ENCODE assay signal across 33 cellular contexts in genomic region chr14:59296508-59296907, GRCh38.
DNase-seq lines count a peak whose midpoint lies in the region; ATAC-seq, FAIRE-seq and TF ChIP-seq lines count a peak whose summit lies in the region.
"Had no signal": no experiment of that assay in that cellular context is flagged by ENCODE, and none has a peak within 500 bp of the region (broad histone marks: within the 10 kb centered on the region; RNA-seq: fewer than 3 reads in every experiment).

No MANE protein-coding gene starts in this region.

- H3K36me3 Mint-ChIP-seq in activated CD8-positive, alpha-beta T cell treated with anti-CD3 and anti-CD28 coated beads, Interleukin-2, amount 10 ng/mL, durations not matched to agents 7 days and 5 days (ENCODE audit: low read depth), result peaks cover 32% of the 10 kb centered on the region
- peaks cover 14% of the 10 kb centered on the region for H3K36me3 Mint-ChIP-seq in activated CD8-positive, alpha-beta T cell treated with anti-CD3 and anti-CD28 coated beads for 36 hours (ENCODE audit: low read depth)

- POLR2A ChIA-PET in activated CD8-positive, alpha-beta T cell treated with anti-CD3 and anti-CD28 coated beads, Interleukin-2, amount 10 ng/mL, durations not matched to agents 7 days and 5 days (lab: Charles Lee), result no interaction called here
- POLR2A ChIA-PET in activated CD8-positive, alpha-beta T cell treated with anti-CD3 and anti-CD28 coated beads for 36 hours (lab: Charles Lee), result no interaction called here

- H3K4me2 ChIP-seq in SU-DHL-6 (ENCODE audit: low read depth, low read length, poor library complexity, severe bottlenecking), result no peak overlapping the region

- peaks cover 0 to 64% (median 14%) of the 10 kb centered on the region in 4 donors for H3K4me1 ChIP-seq in right lobe of liver
- peaks cover 30% of the 10 kb centered on the region for H3K4me1 ChIP-seq in thymus (ENCODE audit: control insufficient read depth, insufficient read depth, low read length)
- H3K4me1 ChIP-seq: psoas muscle had no signal

- H3K27me3 ChIP-seq in SU-DHL-6 (ENCODE audit: low read length) (no peaks in the 10 kb centered on the region), right lobe of liver (no peaks in the 10 kb centered on the region), thymus (ENCODE audit: control insufficient read depth, insufficient read depth) (no peaks in the 10 kb centered on the region)
- H3K27me3 ChIP-seq: SJSA1, upper lobe of right lung had no signal

- no peak for TF ChIP-seq POLR2A in right lobe of liver (IDR thresholded peaks at IDR 0.05)
- TF ChIP-seq POLR2A in H54 (IDR thresholded peaks at IDR 0.05; ENCODE audit: low read depth, low read length), result no peak

- WGBS in right lobe of liver (ENCODE audit: insufficient coverage, low coverage, low lambda C conversion rate, missing lambda C conversion rate), result 17% methylated on average over 2 of the region's 2 CpGs
- WGBS in thymus, result 75% methylated on average over 2 of the region's 2 CpGs

- TF ChIP-seq CTCF in activated CD8-positive, alpha-beta T cell treated with anti-CD3 and anti-CD28 coated beads for 36 hours (IDR thresholded peaks at IDR 0.05), result no peak
- TF ChIP-seq CTCF in SU-DHL-6 (IDR thresholded peaks at IDR 0.05; ENCODE audit: insufficient read depth, low read length, poor library complexity, severe bottlenecking), result no peak
- TF ChIP-seq CTCF in right lobe of liver (IDR thresholded peaks at IDR 0.05), result no peak

- peak overlapping the region; percentile 16 for H3K27ac ChIP-seq in SU-DHL-6 (ENCODE audit: low read depth, low read length)
- peak overlapping the region in 2 of 3 donors; percentile 67 to 93 for H3K27ac ChIP-seq in right lobe of liver
- peak overlapping the region; percentile 27 for H3K27ac ChIP-seq in thymus (ENCODE audit: low read depth)
- H3K27ac ChIP-seq: 22Rv1, psoas muscle, SJSA1, upper lobe of right lung had no signal

- no peak overlapping the region for H3K4me3 Mint-ChIP-seq in activated CD8-positive, alpha-beta T cell treated with anti-CD3 and anti-CD28 coated beads, Interleukin-2, amount 10 ng/mL, durations not matched to agents 7 days and 5 days
- no peak overlapping the region for H3K4me3 Mint-ChIP-seq in activated CD8-positive, alpha-beta T cell treated with anti-CD3 and anti-CD28 coated beads for 36 hours
- H3K4me3 Mint-ChIP-seq: activated naive CD4-positive, alpha-beta T cell treated with anti-CD3 and anti-CD28 coated beads, Interleukin-2, amount 50 U/mL, for 24 hours; CD4-positive, alpha-beta memory T cell had no signal

- H3K4me3 ChIP-seq in SU-DHL-6 (ENCODE audit: insufficient read depth, low read length, poor library complexity, severe bottlenecking) (no peak overlapping the region), right lobe of liver (no peak overlapping the region), thymus (ENCODE audit: low read length) (no peak overlapping the region)
- H3K4me3 ChIP-seq: psoas muscle, SJSA1, upper lobe of right lung had no signal

- H3K9me2 ChIP-seq in SU-DHL-6 (replicated peaks; ENCODE audit: insufficient read depth, low read length), result no peaks in the 10 kb centered on the region

- H3K9me3 ChIP-seq in SU-DHL-6 (ENCODE audit: insufficient read depth, low read length), result no peaks in the 10 kb centered on the region
- H3K9me3 ChIP-seq in right lobe of liver, result no peaks in the 10 kb centered on the region
- no peaks in the 10 kb centered on the region for H3K9me3 ChIP-seq in thymus (ENCODE audit: control insufficient read depth)
- H3K9me3 ChIP-seq: psoas muscle, SJSA1, upper lobe of right lung had no signal

- no peaks in the 10 kb centered on the region for H3K27me3 Mint-ChIP-seq in activated CD8-positive, alpha-beta T cell treated with anti-CD3 and anti-CD28 coated beads, Interleukin-2, amount 10 ng/mL, durations not matched to agents 7 days and 5 days (ENCODE audit: low read depth)
- H3K27me3 Mint-ChIP-seq in activated CD8-positive, alpha-beta T cell treated with anti-CD3 and anti-CD28 coated beads for 36 hours, result no peaks in the 10 kb centered on the region
- H3K27me3 Mint-ChIP-seq: activated naive CD4-positive, alpha-beta T cell treated with anti-CD3 and anti-CD28 coated beads, Interleukin-2, amount 50 U/mL, for 24 hours; CD4-positive, alpha-beta memory T cell had no signal

- FAIRE-seq in H54 (lab: Jason Lieb, UNC), result no peak
- FAIRE-seq: frontal cortex, RCC 7860, TTC549 had no signal

- CTCF ChIA-PET in activated CD8-positive, alpha-beta T cell treated with anti-CD3 and anti-CD28 coated beads, Interleukin-2, amount 10 ng/mL, durations not matched to agents 7 days and 5 days (lab: Charles Lee), result interaction anchor here (1.5 kb wide), 1 partner anchor 25 kb away, joined by 3 read pairs; no protein-coding TSS in a partner anchor
- CTCF ChIA-PET in activated CD8-positive, alpha-beta T cell treated with anti-CD3 and anti-CD28 coated beads for 36 hours (lab: Charles Lee), result no interaction called here

- intact Hi-C loops in activated CD8-positive, alpha-beta T cell treated with anti-CD3 and anti-CD28 coated beads for 36 hours (cut with micrococcal nuclease), result no loop called here
- intact Hi-C loops in right lobe of liver (cut with DNase I), result no loop called here

- H3K9me3 Mint-ChIP-seq in activated CD8-positive, alpha-beta T cell treated with anti-CD3 and anti-CD28 coated beads, Interleukin-2, amount 10 ng/mL, durations not matched to agents 7 days and 5 days (ENCODE audit: insufficient read depth), result no peaks in the 10 kb centered on the region
- H3K9me3 Mint-ChIP-seq in activated CD8-positive, alpha-beta T cell treated with anti-CD3 and anti-CD28 coated beads for 36 hours, result no peaks in the 10 kb centered on the region
- H3K9me3 Mint-ChIP-seq: activated naive CD4-positive, alpha-beta T cell treated with anti-CD3 and anti-CD28 coated beads, Interleukin-2, amount 50 U/mL, for 24 hours; CD4-positive, alpha-beta memory T cell had no signal

- peaks cover 26% of the 10 kb centered on the region; the same call in 1 of the 2 replicates for H3F3A ChIP-seq in SU-DHL-6 (ENCODE audit: insufficient read depth)

- H3K4me1 Mint-ChIP-seq in activated CD8-positive, alpha-beta T cell treated with anti-CD3 and anti-CD28 coated beads, Interleukin-2, amount 10 ng/mL, durations not matched to agents 7 days and 5 days (ENCODE audit: low read depth), result peaks cover 46% of the 10 kb centered on the region
- H3K4me1 Mint-ChIP-seq in activated CD8-positive, alpha-beta T cell treated with anti-CD3 and anti-CD28 coated beads for 36 hours (ENCODE audit: low read depth), result peaks cover 18% of the 10 kb centered on the region

- peak; percentile 40 for ATAC-seq in activated CD8-positive, alpha-beta T cell treated with anti-CD3 and anti-CD28 coated beads, Interleukin-2, amount 10 ng/mL, durations not matched to agents 7 days and 5 days
- ATAC-seq in activated CD8-positive, alpha-beta T cell treated with anti-CD3 and anti-CD28 coated beads for 36 hours, result no peak
- ATAC-seq in right lobe of liver, result peak; percentile 23 to 69 (median 52)
- ATAC-seq: left cardiac atrium, psoas muscle had no signal

- H4K20me1 ChIP-seq in SU-DHL-6 (ENCODE audit: low read depth, low read length), result no peaks in the 10 kb centered on the region

- no peak overlapping the region for H3K9ac ChIP-seq in SU-DHL-6 (ENCODE audit: low read length)

- H2AFZ ChIP-seq in SU-DHL-6 (ENCODE audit: low read depth, low read length, severe bottlenecking), result no peak overlapping the region

- DNase-seq in activated CD8-positive, alpha-beta T cell treated with anti-CD3 and anti-CD28 coated beads, Interleukin-2, amount 10 ng/mL, durations not matched to agents 7 days and 5 days, result no peak
- no peak for DNase-seq in activated CD8-positive, alpha-beta T cell treated with anti-CD3 and anti-CD28 coated beads for 36 hours
- no peak for DNase-seq in right lobe of liver
- no peak for DNase-seq in CD1c-positive myeloid dendritic cell (ENCODE audit: extremely low spot score)
- no peak for DNase-seq in H54 (ENCODE audit: insufficient read length, low spot score)
- DNase-seq in nucleus accumbens (lab: John Stamatoyannopoulos, UW), result no peak
- DNase-seq: activated CD4-positive, alpha-beta T cell treated with anti-CD3 and anti-CD28 coated beads, Interleukin-2, amount 50 U/mL, for 4 hours; activated CD8-positive, alpha-beta memory T cell treated with anti-CD3 and anti-CD28 coated beads, Interleukin-2, amount 50 U/mL, for 4 hours; anterior cingulate cortex; CD4-positive, alpha-beta memory T cell; central memory CD4-positive, alpha-beta T cell; dermis blood vessel endothelial cell; DMS 273 treated with DMSO at 0.1 percent for 48 hours; GOT3; hippocampal formation; IMR-90; left cardiac atrium; NCI-H1048; NCI-H1694 treated with DMSO at 0.1 percent for 48 hours; NCI-H2171 treated with DMSO at 0.1 percent for 48 hours; NCI-H526; psoas muscle; stimulated activated CD4-positive, alpha-beta T cell treated with anti-CD3 and anti-CD28 coated beads, Interleukin-1b, Interleukin-23, amount 100 ng/mL, for 48 hours; T-helper 1 cell; upper lobe of right lung had no signal

- H3K27ac Mint-ChIP-seq in activated CD8-positive, alpha-beta T cell treated with anti-CD3 and anti-CD28 coated beads, Interleukin-2, amount 10 ng/mL, durations not matched to agents 7 days and 5 days, result peak overlapping the region; percentile 35
- H3K27ac Mint-ChIP-seq in activated CD8-positive, alpha-beta T cell treated with anti-CD3 and anti-CD28 coated beads for 36 hours, result no peak overlapping the region
- H3K27ac Mint-ChIP-seq: activated naive CD4-positive, alpha-beta T cell treated with anti-CD3 and anti-CD28 coated beads, Interleukin-2, amount 50 U/mL, for 24 hours had no signal

- peaks cover 5% of the 10 kb centered on the region; the same call in 1 of the 2 replicates for H3K36me3 ChIP-seq in SU-DHL-6 (ENCODE audit: low read length)
- H3K36me3 ChIP-seq in right lobe of liver, result no peaks in the 10 kb centered on the region
- peaks cover 3% of the 10 kb centered on the region for H3K36me3 ChIP-seq in thymus (ENCODE audit: control insufficient read depth, insufficient read depth)

- H3K79me2 ChIP-seq in SU-DHL-6 (ENCODE audit: insufficient read depth, low read length), result peaks cover 13% of the 10 kb centered on the region; the same call in 1 of the 2 replicates

Comparison
In these comparisons a context has a peak if more than half of its experiments do, and no peak if none do; other contexts are left out.
1. H3K27ac ChIP-seq: peak in every context shown above with its lines; median percentile 80 in right lobe of liver; 27 in thymus; 16 in SU-DHL-6.